Comparison of ENCODE assay signal across 9 cellular contexts in genomic region chr1:228141871-228142615, GRCh38. TPM values are rescaled to one million over a fixed set of nuclear protein-coding genes. Genes with fewer than 3 reads are reported as not detected.
DNase-seq lines count a peak whose midpoint lies in the region; ATAC-seq, FAIRE-seq and TF ChIP-seq lines count a peak whose summit lies in the region.
"Had no signal": no experiment of that assay in that cellular context is flagged by ENCODE, and none has a peak within 500 bp of the region (broad histone marks: within the 10 kb centered on the region; RNA-seq: fewer than 3 reads in every experiment).

No MANE protein-coding gene starts in this region.

- TF ChIP-seq RAD21 in HepG2 (CRISPR knock-in tag; IDR thresholded peaks at IDR 0.05): no peak

- peaks cover 29% of the 10 kb centered on the region for H3K36me3 Mint-ChIP-seq in activated naive CD4-positive, alpha-beta T cell treated with anti-CD3 and anti-CD28 coated beads, Interleukin-2, amount 10 ng/mL, durations not matched to agents 7 days and 5 days
- peaks cover 3% of the 10 kb centered on the region for H3K36me3 Mint-ChIP-seq in activated T-helper 1 cell treated with anti-CD3 and anti-CD28 coated beads, Interleukin-12 subunit alpha, Interleukin-12 subunit beta, Interleukin-2, Interleukin-4 antibody, amounts not matched to agents 30 ng/mL and 10 ng/mL and 1 ng/mL, durations not matched to agents 14 hours and 24 hours and 36 hours (ENCODE audit: low read depth)

- H3K4me3 Mint-ChIP-seq in activated naive CD4-positive, alpha-beta T cell treated with anti-CD3 and anti-CD28 coated beads, Interleukin-2, amount 10 ng/mL, durations not matched to agents 7 days and 5 days: peak overlapping the region; percentile 98
- H3K4me3 Mint-ChIP-seq in activated T-helper 1 cell treated with anti-CD3 and anti-CD28 coated beads, Interleukin-12 subunit alpha, Interleukin-12 subunit beta, Interleukin-2, Interleukin-4 antibody, amounts not matched to agents 30 ng/mL and 10 ng/mL and 1 ng/mL, durations not matched to agents 14 hours and 24 hours and 36 hours: peak overlapping the region; percentile 100

- CTCF ChIA-PET in activated naive CD4-positive, alpha-beta T cell treated with anti-CD3 and anti-CD28 coated beads, Interleukin-2, amount 10 ng/mL, durations not matched to agents 7 days and 5 days (lab: Charles Lee): interaction anchor here (1.1 kb wide), 1 partner anchor 23 kb away, joined by 3 read pairs; the partner anchor contains the start of gene IBA57
- CTCF ChIA-PET in HepG2 (lab: Yijun Ruan, JAX; ENCODE audit: low intra/inter-chr PET ratio, low total read pairs): no interaction called here

- in situ Hi-C loops in HepG2 (cut with HindIII; ENCODE audit: extremely low pct_ligation_motif_present, low pct_unique_long_range_greater_than_20kb): no loop called here

- H3K4me1 ChIP-seq in HepG2 (ENCODE audit: insufficient read depth, low read length) (peaks cover 42% of the 10 kb centered on the region), tibial artery (peaks cover 0 to 50% (median 40%) of the 10 kb centered on the region in 4 donors)

- H3K9me3 ChIP-seq in HepG2 (ENCODE audit: low read length) (no peaks in the 10 kb centered on the region), tibial artery (no peaks in the 10 kb centered on the region)

- 75% methylated on average over 11 of the region's 21 CpGs for WGBS in HepG2 (ENCODE audit: low lambda C conversion rate)

- BruUV-seq in HepG2 (replicated peaks; lab: Mats Ljungman, UMichigan): no TSS peak

- H3K4me1 Mint-ChIP-seq in activated naive CD4-positive, alpha-beta T cell treated with anti-CD3 and anti-CD28 coated beads, Interleukin-2, amount 10 ng/mL, durations not matched to agents 7 days and 5 days: peaks cover 40% of the 10 kb centered on the region
- peaks cover 22% of the 10 kb centered on the region for H3K4me1 Mint-ChIP-seq in activated T-helper 1 cell treated with anti-CD3 and anti-CD28 coated beads, Interleukin-12 subunit alpha, Interleukin-12 subunit beta, Interleukin-2, Interleukin-4 antibody, amounts not matched to agents 30 ng/mL and 10 ng/mL and 1 ng/mL, durations not matched to agents 14 hours and 24 hours and 36 hours (ENCODE audit: low read depth)

- no peak for TF ChIP-seq CTCF in HepG2 (CRISPR knock-in tag; IDR thresholded peaks at IDR 0.05)
- TF ChIP-seq CTCF in tibial artery (IDR thresholded peaks at IDR 0.05): no peak

- H3K79me2 ChIP-seq in HepG2 (ENCODE audit: insufficient read depth, low read length): peaks cover 59% of the 10 kb centered on the region

- peak overlapping the region; percentile 1 for H3K27ac ChIP-seq in HepG2 (ENCODE audit: extremely low read length, insufficient read depth, low read length)
- H3K27ac ChIP-seq in tibial artery: peak overlapping the region in 1 of 2 donors; percentile 99
- H3K27ac ChIP-seq: cardiac muscle cell had no signal

- H3K4me2 ChIP-seq in HepG2 (ENCODE audit: low read depth, low read length): peak overlapping the region; percentile 95

- H3K27me3 Mint-ChIP-seq in activated naive CD4-positive, alpha-beta T cell treated with anti-CD3 and anti-CD28 coated beads, Interleukin-2, amount 10 ng/mL, durations not matched to agents 7 days and 5 days: peaks cover 9% of the 10 kb centered on the region
- H3K27me3 Mint-ChIP-seq in activated T-helper 1 cell treated with anti-CD3 and anti-CD28 coated beads, Interleukin-12 subunit alpha, Interleukin-12 subunit beta, Interleukin-2, Interleukin-4 antibody, amounts not matched to agents 30 ng/mL and 10 ng/mL and 1 ng/mL, durations not matched to agents 14 hours and 24 hours and 36 hours (ENCODE audit: insufficient read depth): peaks cover 7% of the 10 kb centered on the region

- H3K27me3 ChIP-seq in HepG2 (ENCODE audit: control insufficient read depth in 1 of 2, insufficient read depth in 2 of 2, low read length in 2 of 2): no peaks in the 10 kb centered on the region; a peak in 1 of 5 replicates
- no peaks in the 10 kb centered on the region for H3K27me3 ChIP-seq in tibial artery

- peaks cover 4 to 11% of the 10 kb centered on the region in 2 experiments; a peak in 4 of 5 replicates for H3K36me3 ChIP-seq in HepG2 (replicated peaks in 1 of 2; ENCODE audit: control insufficient read depth in 1 of 2, insufficient read depth in 2 of 2, low read length in 2 of 2)
- H3K36me3 ChIP-seq in tibial artery: peaks cover 10 to 19% (median 18%) of the 10 kb centered on the region in 3 donors
- H3K36me3 ChIP-seq: cardiac muscle cell had no signal

- peak overlapping the region; percentile 98 for H3K27ac Mint-ChIP-seq in activated naive CD4-positive, alpha-beta T cell treated with anti-CD3 and anti-CD28 coated beads, Interleukin-2, amount 10 ng/mL, durations not matched to agents 7 days and 5 days
- H3K27ac Mint-ChIP-seq in activated T-helper 1 cell treated with anti-CD3 and anti-CD28 coated beads, Interleukin-12 subunit alpha, Interleukin-12 subunit beta, Interleukin-2, Interleukin-4 antibody, amounts not matched to agents 30 ng/mL and 10 ng/mL and 1 ng/mL, durations not matched to agents 14 hours and 24 hours and 36 hours: peak overlapping the region; percentile 97

- POLR2A ChIA-PET in HepG2 (lab: Yijun Ruan, JAX): interaction anchor here (1.4 to 5.6 kb wide), 2 partner anchors 23 to 24 kb away, joined by 4 to 38 read pairs; partner anchors contain the start of gene IBA57

- no peak for TF ChIP-seq POLR2A in HepG2 (IDR thresholded peaks at IDR 0.05; ENCODE audit: insufficient read depth in 1 of 2, low read depth in 2 of 2, low read length in 2 of 2)

- ATAC-seq in HepG2 (no peak), HG02610 (IDR thresholded peaks at IDR 0.05; ENCODE audit: unreplicated experiment) (no peak), esophagus mucosa (no peak)

- intact Hi-C loops in activated T-helper 1 cell treated with anti-CD3 and anti-CD28 coated beads, Interleukin-12 subunit alpha, Interleukin-12 subunit beta, Interleukin-2, Interleukin-4 antibody, amounts not matched to agents 30 ng/mL and 10 ng/mL and 1 ng/mL, durations not matched to agents 14 hours and 24 hours and 36 hours (cut with micrococcal nuclease): no loop called here
- intact Hi-C loops in HepG2 (cut with micrococcal nuclease; ENCODE audit: unreplicated experiment) (loop anchor here (2.0 kb wide), 1 partner anchor 31 kb away; no protein-coding TSS in a partner anchor), tibial artery (cut with DNase I; ENCODE audit: low total_unique reads) (loop anchor here (2.0 kb wide), 1 partner anchor 23 kb away; the partner anchor contains the start of gene IBA57)

- H3K4me3 ChIP-seq in HepG2 (replicated peaks in 1 of 3; ENCODE audit: insufficient read depth in 1 of 3, low read depth in 2 of 3, low read length in 3 of 3): peak overlapping the region; percentile 94 to 98 (median 96)
- H3K4me3 ChIP-seq in tibial artery: peak overlapping the region; percentile 98

- FAIRE-seq in HepG2 (lab: Jason Lieb, UNC): no peak

- peaks cover 23% of the 10 kb centered on the region; the same call in 1 of the 2 replicates for H4K20me1 ChIP-seq in HepG2 (ENCODE audit: insufficient read depth, low read length)

- H3K9ac ChIP-seq in HepG2 (ENCODE audit: insufficient read depth, low read depth, low read length): peak overlapping the region; percentile 97

- H3K9me3 Mint-ChIP-seq in activated naive CD4-positive, alpha-beta T cell treated with anti-CD3 and anti-CD28 coated beads, Interleukin-2, amount 10 ng/mL, durations not matched to agents 7 days and 5 days: no peaks in the 10 kb centered on the region
- no peaks in the 10 kb centered on the region for H3K9me3 Mint-ChIP-seq in activated T-helper 1 cell treated with anti-CD3 and anti-CD28 coated beads, Interleukin-12 subunit alpha, Interleukin-12 subunit beta, Interleukin-2, Interleukin-4 antibody, amounts not matched to agents 30 ng/mL and 10 ng/mL and 1 ng/mL, durations not matched to agents 14 hours and 24 hours and 36 hours

- no peak for TF ChIP-seq EP300 in HepG2 (IDR thresholded peaks at IDR 0.05; ENCODE audit: low read depth in 2 of 2, low read length in 2 of 2)
- no peak for TF ChIP-seq EP300 in HepG2 (CRISPR knock-in tag; IDR thresholded peaks at IDR 0.05; ENCODE audit: borderline replicate concordance)

- no peak overlapping the region for H2AFZ ChIP-seq in HepG2 (ENCODE audit: low read length)

- no peak for DNase-seq in activated naive CD4-positive, alpha-beta T cell treated with anti-CD3 and anti-CD28 coated beads, Interleukin-2, amount 10 ng/mL, durations not matched to agents 7 days and 5 days
- no peak for DNase-seq in activated naive CD4-positive, alpha-beta T cell treated with Interleukin-2 at 50 U/mL for 16 hours
- no peak for DNase-seq in activated T-helper 1 cell treated with anti-CD3 and anti-CD28 coated beads, Interleukin-12 subunit alpha, Interleukin-12 subunit beta, Interleukin-2, Interleukin-4 antibody, amounts not matched to agents 30 ng/mL and 10 ng/mL and 1 ng/mL, durations not matched to agents 14 hours and 24 hours and 36 hours (ENCODE audit: low spot score)
- DNase-seq in HepG2 (ENCODE audit: low spot score) (no peak), tibial artery (peak in 1 of 2 donors; percentile 66), ecto neural progenitor cell (ENCODE audit: low spot score) (no peak)

RNA-seq across cellular contexts. Expression of gene GUK1, which starts 2.0 kb away (rescaled TPM):
- total RNA-seq in activated T-helper 1 cell treated with anti-CD3 and anti-CD28 coated beads, Interleukin-12 subunit alpha, Interleukin-12 subunit beta, Interleukin-2, Interleukin-4 antibody, amounts not matched to agents 30 ng/mL and 10 ng/mL and 1 ng/mL, durations not matched to agents 14 hours and 24 hours and 36 hours: 201 and 202 TPM in 2 replicates
- total RNA-seq in HepG2 (2016; rRNA removed; fragmentation: Illumina TruSeq; extraction: Trizol) (82.7 and 116 TPM in 2 replicates), esophagus mucosa (241 TPM)
- total RNA-seq in HepG2 (2016; cell fraction: cytosol; rRNA removed; fragmentation: Illumina TruSeq; extraction: Trizol; ENCODE audit: low read depth): 772 and 776 TPM in 2 replicates
- 78.9 and 120 TPM in 2 replicates for total RNA-seq in HepG2 (2016; cell fraction: insoluble cytoplasmic fraction; rRNA removed; fragmentation: Illumina TruSeq; extraction: Trizol)
- total RNA-seq in HepG2 (2016; cell fraction: membrane; rRNA removed; fragmentation: Illumina TruSeq; extraction: Trizol): 448 and 476 TPM in 2 replicates
- total RNA-seq in HepG2 (2016; cell fraction: nucleus; rRNA removed; fragmentation: Illumina TruSeq; extraction: Trizol): 51.4 and 56.9 TPM in 2 replicates
- 154 and 205 TPM in 2 replicates for polyA plus RNA-seq in HepG2 (2011; rRNA removed)
- 228 and 301 TPM in 2 replicates for polyA plus RNA-seq in HepG2 (2011; cell fraction: cytosol; rRNA removed)
- polyA plus RNA-seq in HepG2 (2011; cell fraction: nucleus; rRNA removed): 387 and 492 TPM in 2 replicates
- 58.4 and 85.4 TPM in 2 replicates for polyA plus RNA-seq in HepG2 (2012)
- 764 and 775 TPM in 2 replicates for polyA plus RNA-seq in HepG2 (2016; cell fraction: cytosol; fragmentation: Illumina TruSeq; extraction: Trizol; ENCODE audit: low read depth)
- polyA plus RNA-seq in HepG2 (2016; cell fraction: insoluble cytoplasmic fraction; fragmentation: Illumina TruSeq; extraction: Trizol; ENCODE audit: low read depth): 78.9 and 87.4 TPM in 2 replicates
- 402 and 423 TPM in 2 replicates for polyA plus RNA-seq in HepG2 (2016; cell fraction: membrane; fragmentation: Illumina TruSeq; extraction: Trizol; ENCODE audit: low read depth)
- 119 and 120 TPM in 2 replicates for polyA plus RNA-seq in HepG2 (2016; cell fraction: nucleus; fragmentation: Illumina TruSeq; extraction: Trizol; ENCODE audit: insufficient read depth, low read depth)
- polyA minus RNA-seq in HepG2 (2011; rRNA and poly(A)+ RNA removed; ENCODE audit: low replicate concordance): 81.2 and 86.5 TPM in 2 replicates
- polyA minus RNA-seq in HepG2 (2011; cell fraction: cytosol; rRNA and poly(A)+ RNA removed): 31.2 and 41.7 TPM in 2 replicates
- polyA minus RNA-seq in HepG2 (2011; cell fraction: nucleus; rRNA and poly(A)+ RNA removed): 52.1 and 60.5 TPM in 2 replicates

RNA-seq across cellular contexts. Expression of gene GJC2, which starts 7.7 kb away (rescaled TPM):
- total RNA-seq in activated T-helper 1 cell treated with anti-CD3 and anti-CD28 coated beads, Interleukin-12 subunit alpha, Interleukin-12 subunit beta, Interleukin-2, Interleukin-4 antibody, amounts not matched to agents 30 ng/mL and 10 ng/mL and 1 ng/mL, durations not matched to agents 14 hours and 24 hours and 36 hours: 0.61 and 0.93 TPM in 2 replicates
- total RNA-seq in HepG2 (2016; rRNA removed; fragmentation: Illumina TruSeq; extraction: Trizol): 1.6 and 3.8 TPM in 2 replicates
- total RNA-seq in HepG2 (2016; cell fraction: cytosol; rRNA removed; fragmentation: Illumina TruSeq; extraction: Trizol; ENCODE audit: low read depth): 0.79 and 1.0 TPM in 2 replicates
- 1.5 and 3.8 TPM in 2 replicates for total RNA-seq in HepG2 (2016; cell fraction: insoluble cytoplasmic fraction; rRNA removed; fragmentation: Illumina TruSeq; extraction: Trizol)
- 1.4 and 2.0 TPM in 2 replicates for total RNA-seq in HepG2 (2016; cell fraction: membrane; rRNA removed; fragmentation: Illumina TruSeq; extraction: Trizol)
- total RNA-seq in HepG2 (2016; cell fraction: nucleus; rRNA removed; fragmentation: Illumina TruSeq; extraction: Trizol): 2.3 and 2.4 TPM in 2 replicates
- polyA plus RNA-seq in HepG2 (2011; rRNA removed): 1.6 and 2.5 TPM in 2 replicates
- polyA plus RNA-seq in HepG2 (2011; cell fraction: cytosol; rRNA removed): 1.4 and 3.3 TPM in 2 replicates
- polyA plus RNA-seq in HepG2 (2011; cell fraction: nucleus; rRNA removed): 3.1 and 3.8 TPM in 2 replicates
- polyA plus RNA-seq in HepG2 (2012): 2.5 and 2.9 TPM in 2 replicates
- polyA plus RNA-seq in HepG2 (2016; cell fraction: cytosol; fragmentation: Illumina TruSeq; extraction: Trizol; ENCODE audit: low read depth): 0.48 and 0.51 TPM in 2 replicates
- polyA plus RNA-seq in HepG2 (2016; cell fraction: insoluble cytoplasmic fraction; fragmentation: Illumina TruSeq; extraction: Trizol; ENCODE audit: low read depth): 1.7 and 1.8 TPM in 2 replicates
- polyA plus RNA-seq in HepG2 (2016; cell fraction: membrane; fragmentation: Illumina TruSeq; extraction: Trizol; ENCODE audit: low read depth): 1.2 and 1.3 TPM in 2 replicates
- polyA plus RNA-seq in HepG2 (2016; cell fraction: nucleus; fragmentation: Illumina TruSeq; extraction: Trizol; ENCODE audit: insufficient read depth, low read depth): 3.1 and 3.7 TPM in 2 replicates
- polyA minus RNA-seq in HepG2 (2011; rRNA and poly(A)+ RNA removed; ENCODE audit: low replicate concordance): 0.65 and 7.9 TPM in 2 replicates
- 2.4 and 5.1 TPM in 2 replicates for polyA minus RNA-seq in HepG2 (2011; cell fraction: cytosol; rRNA and poly(A)+ RNA removed)
- 2.4 and 2.7 TPM in 2 replicates for polyA minus RNA-seq in HepG2 (2011; cell fraction: nucleus; rRNA and poly(A)+ RNA removed)
- 0.44 TPM for total RNA-seq in esophagus mucosa

RNA-seq across cellular contexts. Expression of gene IBA57, which starts 23.6 kb away (rescaled TPM):
- 7.5 and 8.1 TPM in 2 replicates for total RNA-seq in activated T-helper 1 cell treated with anti-CD3 and anti-CD28 coated beads, Interleukin-12 subunit alpha, Interleukin-12 subunit beta, Interleukin-2, Interleukin-4 antibody, amounts not matched to agents 30 ng/mL and 10 ng/mL and 1 ng/mL, durations not matched to agents 14 hours and 24 hours and 36 hours
- 9.7 and 10.2 TPM in 2 replicates for total RNA-seq in HepG2 (2016; rRNA removed; fragmentation: Illumina TruSeq; extraction: Trizol)
- 0.81 and 1.6 TPM in 2 replicates for total RNA-seq in HepG2 (2016; cell fraction: cytosol; rRNA removed; fragmentation: Illumina TruSeq; extraction: Trizol; ENCODE audit: low read depth)
- 8.3 and 9.2 TPM in 2 replicates for total RNA-seq in HepG2 (2016; cell fraction: insoluble cytoplasmic fraction; rRNA removed; fragmentation: Illumina TruSeq; extraction: Trizol)
- 2.3 and 3.6 TPM in 2 replicates for total RNA-seq in HepG2 (2016; cell fraction: membrane; rRNA removed; fragmentation: Illumina TruSeq; extraction: Trizol)
- total RNA-seq in HepG2 (2016; cell fraction: nucleus; rRNA removed; fragmentation: Illumina TruSeq; extraction: Trizol): 3.8 and 4.7 TPM in 2 replicates
- polyA plus RNA-seq in HepG2 (2011; rRNA removed): 2.3 and 4.2 TPM in 2 replicates
- polyA plus RNA-seq in HepG2 (2011; cell fraction: cytosol; rRNA removed): 1.7 and 3.8 TPM in 2 replicates
- polyA plus RNA-seq in HepG2 (2011; cell fraction: nucleus; rRNA removed): 3.6 and 5.6 TPM in 2 replicates
- polyA plus RNA-seq in HepG2 (2012): 2.1 and 2.8 TPM in 2 replicates
- 0.59 and 1.2 TPM in 2 replicates for polyA plus RNA-seq in HepG2 (2016; cell fraction: cytosol; fragmentation: Illumina TruSeq; extraction: Trizol; ENCODE audit: low read depth)
- polyA plus RNA-seq in HepG2 (2016; cell fraction: insoluble cytoplasmic fraction; fragmentation: Illumina TruSeq; extraction: Trizol; ENCODE audit: low read depth): 7.5 and 7.6 TPM in 2 replicates
- polyA plus RNA-seq in HepG2 (2016; cell fraction: membrane; fragmentation: Illumina TruSeq; extraction: Trizol; ENCODE audit: low read depth): 2.2 and 2.3 TPM in 2 replicates
- polyA plus RNA-seq in HepG2 (2016; cell fraction: nucleus; fragmentation: Illumina TruSeq; extraction: Trizol; ENCODE audit: insufficient read depth, low read depth): 4.3 and 5.9 TPM in 2 replicates
- 2.7 and 11.4 TPM in 2 replicates for polyA minus RNA-seq in HepG2 (2011; rRNA and poly(A)+ RNA removed; ENCODE audit: low replicate concordance)
- 3.1 and 4.6 TPM in 2 replicates for polyA minus RNA-seq in HepG2 (2011; cell fraction: cytosol; rRNA and poly(A)+ RNA removed)
- 3.7 and 5.7 TPM in 2 replicates for polyA minus RNA-seq in HepG2 (2011; cell fraction: nucleus; rRNA and poly(A)+ RNA removed)
- 6.9 TPM for total RNA-seq in esophagus mucosa

RNA-seq across cellular contexts. Expression of gene MRPL55, which starts 32.9 kb away (rescaled TPM):
- 53.3 and 61.7 TPM in 2 replicates for total RNA-seq in activated T-helper 1 cell treated with anti-CD3 and anti-CD28 coated beads, Interleukin-12 subunit alpha, Interleukin-12 subunit beta, Interleukin-2, Interleukin-4 antibody, amounts not matched to agents 30 ng/mL and 10 ng/mL and 1 ng/mL, durations not matched to agents 14 hours and 24 hours and 36 hours
- 92.9 and 97.9 TPM in 2 replicates for total RNA-seq in HepG2 (2016; rRNA removed; fragmentation: Illumina TruSeq; extraction: Trizol)
- 49.0 and 60.3 TPM in 2 replicates for total RNA-seq in HepG2 (2016; cell fraction: cytosol; rRNA removed; fragmentation: Illumina TruSeq; extraction: Trizol; ENCODE audit: low read depth)
- total RNA-seq in HepG2 (2016; cell fraction: insoluble cytoplasmic fraction; rRNA removed; fragmentation: Illumina TruSeq; extraction: Trizol): 86.6 and 104 TPM in 2 replicates
- total RNA-seq in HepG2 (2016; cell fraction: membrane; rRNA removed; fragmentation: Illumina TruSeq; extraction: Trizol): 54.0 and 72.4 TPM in 2 replicates
- total RNA-seq in HepG2 (2016; cell fraction: nucleus; rRNA removed; fragmentation: Illumina TruSeq; extraction: Trizol): 52.4 and 56.0 TPM in 2 replicates
- 58.6 and 74.8 TPM in 2 replicates for polyA plus RNA-seq in HepG2 (2011; rRNA removed)
- 43.3 and 107 TPM in 2 replicates for polyA plus RNA-seq in HepG2 (2011; cell fraction: cytosol; rRNA removed)
- polyA plus RNA-seq in HepG2 (2011; cell fraction: nucleus; rRNA removed): 195 and 229 TPM in 2 replicates
- 31.6 and 40.6 TPM in 2 replicates for polyA plus RNA-seq in HepG2 (2012)
- 37.6 and 50.2 TPM in 2 replicates for polyA plus RNA-seq in HepG2 (2016; cell fraction: cytosol; fragmentation: Illumina TruSeq; extraction: Trizol; ENCODE audit: low read depth)
- polyA plus RNA-seq in HepG2 (2016; cell fraction: insoluble cytoplasmic fraction; fragmentation: Illumina TruSeq; extraction: Trizol; ENCODE audit: low read depth): 96.5 and 99.2 TPM in 2 replicates
- polyA plus RNA-seq in HepG2 (2016; cell fraction: membrane; fragmentation: Illumina TruSeq; extraction: Trizol; ENCODE audit: low read depth): 41.3 and 57.8 TPM in 2 replicates
- polyA plus RNA-seq in HepG2 (2016; cell fraction: nucleus; fragmentation: Illumina TruSeq; extraction: Trizol; ENCODE audit: insufficient read depth, low read depth): 81.1 and 106 TPM in 2 replicates
- 52.6 and 85.2 TPM in 2 replicates for polyA minus RNA-seq in HepG2 (2011; rRNA and poly(A)+ RNA removed; ENCODE audit: low replicate concordance)
- 25.1 and 31.5 TPM in 2 replicates for polyA minus RNA-seq in HepG2 (2011; cell fraction: cytosol; rRNA and poly(A)+ RNA removed)
- polyA minus RNA-seq in HepG2 (2011; cell fraction: nucleus; rRNA and poly(A)+ RNA removed): 29.2 and 32.2 TPM in 2 replicates
- total RNA-seq in esophagus mucosa: 29.0 TPM

RNA-seq across cellular contexts. Expression of gene C1orf35, which starts 38.9 kb away (rescaled TPM):
- total RNA-seq in activated T-helper 1 cell treated with anti-CD3 and anti-CD28 coated beads, Interleukin-12 subunit alpha, Interleukin-12 subunit beta, Interleukin-2, Interleukin-4 antibody, amounts not matched to agents 30 ng/mL and 10 ng/mL and 1 ng/mL, durations not matched to agents 14 hours and 24 hours and 36 hours: 27.7 and 30.7 TPM in 2 replicates
- 14.2 and 19.3 TPM in 2 replicates for total RNA-seq in HepG2 (2016; rRNA removed; fragmentation: Illumina TruSeq; extraction: Trizol)
- total RNA-seq in HepG2 (2016; cell fraction: cytosol; rRNA removed; fragmentation: Illumina TruSeq; extraction: Trizol; ENCODE audit: low read depth): 3.6 and 3.9 TPM in 2 replicates
- 12.7 and 19.3 TPM in 2 replicates for total RNA-seq in HepG2 (2016; cell fraction: insoluble cytoplasmic fraction; rRNA removed; fragmentation: Illumina TruSeq; extraction: Trizol)
- 5.2 and 7.7 TPM in 2 replicates for total RNA-seq in HepG2 (2016; cell fraction: membrane; rRNA removed; fragmentation: Illumina TruSeq; extraction: Trizol)
- total RNA-seq in HepG2 (2016; cell fraction: nucleus; rRNA removed; fragmentation: Illumina TruSeq; extraction: Trizol): 10.2 and 14.8 TPM in 2 replicates
- 8.1 and 8.8 TPM in 2 replicates for polyA plus RNA-seq in HepG2 (2011; rRNA removed)
- polyA plus RNA-seq in HepG2 (2011; cell fraction: cytosol; rRNA removed): 5.5 and 9.0 TPM in 2 replicates
- 34.5 and 36.2 TPM in 2 replicates for polyA plus RNA-seq in HepG2 (2011; cell fraction: nucleus; rRNA removed)
- 6.8 and 7.0 TPM in 2 replicates for polyA plus RNA-seq in HepG2 (2012)
- polyA plus RNA-seq in HepG2 (2016; cell fraction: cytosol; fragmentation: Illumina TruSeq; extraction: Trizol; ENCODE audit: low read depth): 2.9 and 3.3 TPM in 2 replicates
- polyA plus RNA-seq in HepG2 (2016; cell fraction: insoluble cytoplasmic fraction; fragmentation: Illumina TruSeq; extraction: Trizol; ENCODE audit: low read depth): 14.4 and 15.4 TPM in 2 replicates
- 4.2 TPM in 2 replicates for polyA plus RNA-seq in HepG2 (2016; cell fraction: membrane; fragmentation: Illumina TruSeq; extraction: Trizol; ENCODE audit: low read depth)
- 35.0 and 36.9 TPM in 2 replicates for polyA plus RNA-seq in HepG2 (2016; cell fraction: nucleus; fragmentation: Illumina TruSeq; extraction: Trizol; ENCODE audit: insufficient read depth, low read depth)
- 3.9 and 4.2 TPM in 2 replicates for polyA minus RNA-seq in HepG2 (2011; rRNA and poly(A)+ RNA removed; ENCODE audit: low replicate concordance)
- 1.2 and 2.6 TPM in 2 replicates for polyA minus RNA-seq in HepG2 (2011; cell fraction: cytosol; rRNA and poly(A)+ RNA removed)
- polyA minus RNA-seq in HepG2 (2011; cell fraction: nucleus; rRNA and poly(A)+ RNA removed): 2.7 and 3.4 TPM in 2 replicates
- total RNA-seq in esophagus mucosa: 13.9 TPM
